In the genomic region with DNA sequence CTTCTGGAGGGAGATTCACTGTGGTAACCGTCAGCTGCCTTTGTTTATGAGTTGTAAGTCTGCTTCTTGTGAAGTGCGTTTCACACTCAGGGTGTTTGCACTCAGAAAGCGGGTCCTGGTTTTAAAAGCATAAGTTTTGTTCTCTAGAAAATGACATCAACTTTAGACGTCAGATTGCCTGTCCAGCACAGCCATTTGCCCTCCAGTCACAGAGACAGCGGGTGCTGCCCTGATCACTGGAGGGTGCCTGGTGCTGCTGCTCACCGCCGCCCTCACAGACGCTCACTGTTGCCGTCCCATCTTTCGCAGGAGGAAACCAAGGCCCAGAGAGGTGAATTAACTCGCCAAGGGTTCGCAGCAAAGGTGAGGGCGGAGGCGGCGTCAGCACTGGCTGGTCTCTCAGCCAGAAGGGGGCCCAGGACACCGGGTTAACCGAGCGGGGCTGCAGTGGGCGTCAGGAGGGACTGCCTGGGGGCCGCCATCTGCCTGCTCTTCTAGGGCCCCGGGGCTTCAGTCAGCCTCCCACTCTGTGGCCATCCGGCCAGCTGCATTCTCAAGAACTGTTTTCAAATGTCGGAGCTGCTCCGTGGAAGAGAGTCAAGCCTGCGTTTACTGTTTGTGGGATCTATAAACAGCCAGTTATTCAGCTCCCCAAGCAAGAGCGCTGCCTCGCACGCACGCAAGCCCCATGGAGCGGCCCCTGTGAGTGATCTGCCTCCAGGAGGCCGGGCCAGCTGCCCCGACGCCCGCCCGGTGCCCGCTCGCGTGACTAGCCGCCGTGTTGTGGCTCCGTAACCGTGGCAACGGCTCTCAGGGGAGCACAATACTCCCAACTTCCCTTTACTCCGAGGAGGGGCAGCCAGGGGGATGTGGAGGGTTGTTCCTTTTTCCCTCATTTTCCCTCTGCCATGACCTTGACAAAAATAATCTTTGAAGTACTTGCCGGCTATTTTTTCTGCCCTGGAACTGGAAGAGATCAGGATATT, we compare ENCODE assay signal across 8 cellular contexts. TPM values are rescaled to one million over a fixed set of nuclear protein-coding genes. Genes with fewer than 3 reads are reported as not detected.
DNase-seq lines count a peak whose midpoint lies in the region; ATAC-seq and TF ChIP-seq lines count a peak whose summit lies in the region.

No MANE protein-coding gene starts in this region.

- H3K4me1 ChIP-seq in BLaER1 (peaks cover 90% of the 10 kb centered on the region), upper lobe of left lung (peaks cover 0 to 26% (median 7%) of the 10 kb centered on the region in 4 donors)

- peak; percentile 100 for DNase-seq in NCI-H2171 (lab: John Stamatoyannopoulos, UW)
- peak; percentile 72 for DNase-seq in activated CD8-positive, alpha-beta T cell treated with anti-CD3 and anti-CD28 coated beads, Interleukin-2, amount 10 ng/mL, durations not matched to agents 7 days and 5 days
- peak; percentile 97 for DNase-seq in fibroblast of the aortic adventitia (ENCODE audit: low read depth)
- peak; percentile 65 for DNase-seq in neural crest cell (ENCODE audit: low read depth, low spot score)
- DNase-seq in upper lobe of left lung, result peak; percentile 90 to 96

- ATAC-seq in HG03135 (IDR thresholded peaks at IDR 0.05; ENCODE audit: unreplicated experiment) (peak; percentile 78), upper lobe of left lung (ENCODE audit: low FRiP score in 2 of 2) (peak; percentile 88 to 95)
- ATAC-seq in activated CD8-positive, alpha-beta T cell treated with anti-CD3 and anti-CD28 coated beads, Interleukin-2, amount 10 ng/mL, durations not matched to agents 7 days and 5 days, result peak; percentile 87

- H3K36me3 Mint-ChIP-seq in activated CD8-positive, alpha-beta T cell treated with anti-CD3 and anti-CD28 coated beads, Interleukin-2, amount 10 ng/mL, durations not matched to agents 7 days and 5 days (ENCODE audit: low read depth), result peaks cover 57% of the 10 kb centered on the region
- no peaks in the 10 kb centered on the region for H3K36me3 Mint-ChIP-seq in neural crest cell (ENCODE audit: low read depth)

- no peaks in the 10 kb centered on the region for H3K9me3 ChIP-seq in BLaER1
- H3K9me3 ChIP-seq in upper lobe of left lung, result no peaks in the 10 kb centered on the region

- no peaks in the 10 kb centered on the region for H3K9me3 Mint-ChIP-seq in activated CD8-positive, alpha-beta T cell treated with anti-CD3 and anti-CD28 coated beads, Interleukin-2, amount 10 ng/mL, durations not matched to agents 7 days and 5 days (ENCODE audit: insufficient read depth)
- no peaks in the 10 kb centered on the region for H3K9me3 Mint-ChIP-seq in neural crest cell

- TF ChIP-seq POLR2A in GM19099 (IDR thresholded peaks at IDR 0.05; ENCODE audit: extremely low read depth, insufficient read length, low read depth), result peak; percentile 9
- TF ChIP-seq POLR2A in upper lobe of left lung (IDR thresholded peaks at IDR 0.05), result no peak

- WGBS in upper lobe of left lung, 2 donors, result 35 to 38% methylated on average over 30 to 45 of the region's 45 CpGs

- peaks cover 69% of the 10 kb centered on the region for H3K4me1 Mint-ChIP-seq in activated CD8-positive, alpha-beta T cell treated with anti-CD3 and anti-CD28 coated beads, Interleukin-2, amount 10 ng/mL, durations not matched to agents 7 days and 5 days (ENCODE audit: low read depth)
- H3K4me1 Mint-ChIP-seq in neural crest cell, result peaks cover 16% of the 10 kb centered on the region

- peak in 1 of 4 donors; percentile 71 for TF ChIP-seq EP300 in upper lobe of left lung (IDR thresholded peaks at IDR 0.05)

- H3K9ac ChIP-seq in BLaER1, result peak overlapping the region; percentile 72

- TF ChIP-seq CTCF in fibroblast of the aortic adventitia (IDR thresholded peaks at IDR 0.05; ENCODE audit: insufficient read depth, low read length) (no peak), neural crest cell (conservative IDR thresholded peaks at IDR 0.05) (no peak), upper lobe of left lung (IDR thresholded peaks at IDR 0.05) (no peak)

- H3K27me3 ChIP-seq in BLaER1 (no peaks in the 10 kb centered on the region), upper lobe of left lung (no peaks in the 10 kb centered on the region)

- H3K27me3 Mint-ChIP-seq in activated CD8-positive, alpha-beta T cell treated with anti-CD3 and anti-CD28 coated beads, Interleukin-2, amount 10 ng/mL, durations not matched to agents 7 days and 5 days (ENCODE audit: low read depth), result no peaks in the 10 kb centered on the region
- peaks cover 2% of the 10 kb centered on the region for H3K27me3 Mint-ChIP-seq in neural crest cell (ENCODE audit: low read depth)

- peak overlapping the region; percentile 95 for H3K4me2 ChIP-seq in BLaER1

- CTCF ChIA-PET in activated CD8-positive, alpha-beta T cell treated with anti-CD3 and anti-CD28 coated beads, Interleukin-2, amount 10 ng/mL, durations not matched to agents 7 days and 5 days (lab: Charles Lee), result interaction anchor here (0.9 kb wide), 2 partner anchors 32 to 61 kb away, joined by 3 read pairs; no protein-coding TSS in a partner anchor

- H3K27ac ChIP-seq in BLaER1 (peak overlapping the region; percentile 84), upper lobe of left lung (peak overlapping the region in 3 of 4 donors; percentile 53 to 67 (median 58))

- no peaks in the 10 kb centered on the region for H4K20me1 ChIP-seq in BLaER1

- H3K36me3 ChIP-seq in BLaER1, result no peaks in the 10 kb centered on the region
- H3K36me3 ChIP-seq in upper lobe of left lung, result no peaks in the 10 kb centered on the region

- POLR2A ChIA-PET in activated CD8-positive, alpha-beta T cell treated with anti-CD3 and anti-CD28 coated beads, Interleukin-2, amount 10 ng/mL, durations not matched to agents 7 days and 5 days (lab: Charles Lee), result interaction anchor here (0.9 to 1.5 kb wide), 2 partner anchors 26 to 27 kb away, joined by 4 to 5 read pairs; no protein-coding TSS in a partner anchor

- peak overlapping the region; percentile 5 for H3K4me3 Mint-ChIP-seq in activated CD8-positive, alpha-beta T cell treated with anti-CD3 and anti-CD28 coated beads, Interleukin-2, amount 10 ng/mL, durations not matched to agents 7 days and 5 days
- H3K4me3 Mint-ChIP-seq in neural crest cell, result peak overlapping the region; percentile 51

- H3K4me3 ChIP-seq in BLaER1, result peak overlapping the region; percentile 51
- H3K4me3 ChIP-seq in fibroblast of the aortic adventitia (ENCODE audit: low read depth, low read length), result peak overlapping the region; percentile 48
- H3K4me3 ChIP-seq in upper lobe of left lung, result peak overlapping the region in 2 of 4 donors; percentile 12 to 39

- H3K27ac Mint-ChIP-seq in activated CD8-positive, alpha-beta T cell treated with anti-CD3 and anti-CD28 coated beads, Interleukin-2, amount 10 ng/mL, durations not matched to agents 7 days and 5 days, result peak overlapping the region; percentile 87
- H3K27ac Mint-ChIP-seq in neural crest cell (ENCODE audit: unreplicated experiment), result peak overlapping the region; percentile 95

RNA-seq across cellular contexts. Expression of a gene that starts 43.4 kb away (rescaled TPM):
- 10 to 100 TPM; 62.2 to 62.3 TPM for total RNA-seq in activated CD8-positive, alpha-beta T cell treated with anti-CD3 and anti-CD28 coated beads, Interleukin-2, amount 10 ng/mL, durations not matched to agents 7 days and 5 days
- total RNA-seq in fibroblast of the aortic adventitia (ENCODE audit: low replicate concordance) (30.1 and 39.8 TPM in 2 replicates), neural crest cell (56.0 and 61.3 TPM in 2 replicates), upper lobe of left lung (100 to 1,000 TPM in 2 of 6 donors, 10 to 100 TPM in 4; 43.6 to 149 (median 64.5) TPM)
